Comparison of ENCODE assay signal across 16 cellular contexts in the genomic region with DNA sequence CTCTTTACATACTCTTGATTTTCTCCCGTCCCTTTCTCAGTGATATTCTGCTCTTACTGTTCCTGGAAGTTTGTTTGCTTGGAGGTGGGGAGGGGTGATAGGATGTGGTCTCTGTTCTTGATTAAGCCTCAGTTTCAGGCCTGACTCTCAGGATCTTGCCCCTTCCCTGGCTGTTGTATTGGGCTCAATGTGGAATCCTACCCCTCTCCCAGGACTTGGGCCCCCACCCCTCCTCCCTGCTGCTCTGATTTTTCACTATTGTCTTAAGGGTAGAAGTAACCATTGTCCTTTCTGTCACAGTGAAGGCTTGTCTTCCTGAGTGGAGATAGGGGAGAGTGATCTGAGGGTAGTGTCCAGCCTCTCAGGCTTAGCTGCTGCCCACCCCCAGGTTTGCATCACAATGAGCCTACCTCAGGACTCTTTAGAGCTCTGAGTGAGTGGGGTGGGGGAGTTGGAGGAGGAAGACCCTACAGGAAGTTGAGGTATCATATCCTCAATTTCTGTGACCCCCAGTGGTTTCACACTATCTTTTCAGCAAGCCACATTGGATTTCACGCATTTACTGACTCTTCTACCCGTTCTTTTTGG. TPM values are rescaled to one million over a fixed set of nuclear protein-coding genes. Genes with fewer than 3 reads are reported as not detected.
DNase-seq lines count a peak whose midpoint lies in the region; ATAC-seq, FAIRE-seq and TF ChIP-seq lines count a peak whose summit lies in the region.
"Had no signal": no experiment of that assay in that cellular context is flagged by ENCODE, and none has a peak within 500 bp of the region (broad histone marks: within the 10 kb centered on the region; RNA-seq: fewer than 3 reads in every experiment).

No MANE protein-coding gene starts in this region.

- no peaks in the 10 kb centered on the region for H3K23me2 ChIP-seq in H9 (ENCODE audit: insufficient read length, low read depth, low read length, poor library complexity, severe bottlenecking)

- no peak overlapping the region for H4K91ac ChIP-seq in H9 (ENCODE audit: insufficient read length, low read depth, low read length)

- H3K79me1 ChIP-seq in H9 (ENCODE audit: insufficient read depth, low read depth, low read length, poor library complexity, severe bottlenecking), result no peaks in the 10 kb centered on the region

- no peaks in the 10 kb centered on the region for H3K27me3 ChIP-seq in H9 (ENCODE audit: insufficient read depth, low read length)
- no peaks in the 10 kb centered on the region for H3K27me3 ChIP-seq in endodermal cell (ENCODE audit: control insufficient read depth, insufficient read depth, low read length, poor library complexity, severe bottlenecking)
- no peaks in the 10 kb centered on the region for H3K27me3 ChIP-seq in naive thymus-derived CD4-positive, alpha-beta T cell (ENCODE audit: control insufficient read depth in 2 of 2, insufficient read depth in 2 of 2, low read length in 2 of 2)

- no peak for FAIRE-seq in RCC 7860 (lab: Jason Lieb, UNC)
- FAIRE-seq: H54, HepG2 had no signal

- H2BK20ac ChIP-seq in H9 (ENCODE audit: low read depth, low read length, poor library complexity, severe bottlenecking), result no peak overlapping the region

- no peak overlapping the region for H2AK5ac ChIP-seq in H9 (ENCODE audit: insufficient read length, low read length)

- POLR2A ChIA-PET in naive thymus-derived CD4-positive, alpha-beta T cell (lab: Charles Lee), result no interaction called here

- no peak overlapping the region for H3K56ac ChIP-seq in H9 (ENCODE audit: insufficient read length, low read depth, low read length)

- no peak overlapping the region for H3K9ac ChIP-seq in H9 (ENCODE audit: extremely low read depth, insufficient read length, low read length)
- H3K9ac ChIP-seq in endodermal cell (ENCODE audit: extremely low read depth, low read length, poor library complexity, severe bottlenecking), result no peak overlapping the region
- H3K9ac ChIP-seq: BLaER1 had no signal

- no peak overlapping the region for H3T11ph ChIP-seq in H9 (ENCODE audit: low read length)

- intact Hi-C loops in naive thymus-derived CD4-positive, alpha-beta T cell (cut with micrococcal nuclease), result no loop called here

- H3K4me2 ChIP-seq in H9 (ENCODE audit: insufficient read depth, insufficient read length, low read length), result no peak overlapping the region
- H3K4me2 ChIP-seq: BLaER1 had no signal

- no CpG with 5 or more reads among the region's 3 CpGs for WGBS in H9 (ENCODE audit: extremely low coverage, insufficient read length, low lambda C conversion rate)
- WGBS in endodermal cell (ENCODE audit: insufficient coverage in 1 of 2, insufficient read length in 1 of 2), 2 experiments, result 80 to 84% methylated on average over 1 to 2 of the region's 3 CpGs

- no peaks in the 10 kb centered on the region for H3K36me3 ChIP-seq in endodermal cell (ENCODE audit: control insufficient read depth, insufficient read depth, low read length)
- no peaks in the 10 kb centered on the region for H3K36me3 ChIP-seq in naive thymus-derived CD4-positive, alpha-beta T cell (ENCODE audit: control insufficient read depth in 2 of 3, insufficient read depth in 3 of 3, low read length in 3 of 3)
- H3K36me3 ChIP-seq: BLaER1 had no signal

- H3K4ac ChIP-seq in H9 (ENCODE audit: low read depth, low read length), result no peak overlapping the region

- no peak overlapping the region for H3K4me3 ChIP-seq in endodermal cell (ENCODE audit: low read length)
- no peak overlapping the region for H3K4me3 ChIP-seq in naive thymus-derived CD4-positive, alpha-beta T cell (ENCODE audit: low read length)
- H3K4me3 ChIP-seq: BLaER1 had no signal

- H2BK5ac ChIP-seq in H9 (ENCODE audit: insufficient read length, low read length), result no peak overlapping the region

- no peak overlapping the region for H4K8ac ChIP-seq in H9 (replicated peaks; ENCODE audit: insufficient read length, low read depth, low read length)

- no peak overlapping the region for H2BK15ac ChIP-seq in H9 (ENCODE audit: low read depth, low read length)

- no peak overlapping the region for H2BK120ac ChIP-seq in H9 (ENCODE audit: low read depth, low read length, poor library complexity, severe bottlenecking)

- no peak overlapping the region for H4K5ac ChIP-seq in H9 (ENCODE audit: insufficient read length, low read depth, low read length)

- peaks cover 5% of the 10 kb centered on the region for H3K9me3 ChIP-seq in H9 (ENCODE audit: control insufficient read depth, low read depth, low read length)
- H3K9me3 ChIP-seq in endodermal cell (ENCODE audit: control insufficient read depth, low read length), result no peaks in the 10 kb centered on the region
- no peaks in the 10 kb centered on the region for H3K9me3 ChIP-seq in naive thymus-derived CD4-positive, alpha-beta T cell (ENCODE audit: control insufficient read depth in 2 of 3, low read length in 3 of 3)
- H3K9me3 ChIP-seq: BLaER1, Caco-2 had no signal

- H3K4me1 Mint-ChIP-seq in H9 (peaks cover 25 to 33% of the 10 kb centered on the region in 2 experiments), endodermal cell (peaks cover 14% of the 10 kb centered on the region)
- peaks cover 0 to 12% (median 5%) of the 10 kb centered on the region in 7 donors for H3K4me1 Mint-ChIP-seq in naive thymus-derived CD4-positive, alpha-beta T cell

- peaks cover 0 to 15% (median 0%) of the 10 kb centered on the region in 3 experiments; a peak in 5 of 7 replicates for H3K36me3 Mint-ChIP-seq in H9 (ENCODE audit: insufficient read depth in 1 of 3, low read depth in 3 of 3)
- H3K36me3 Mint-ChIP-seq in endodermal cell (ENCODE audit: low read depth), result no peaks in the 10 kb centered on the region
- H3K36me3 Mint-ChIP-seq in naive thymus-derived CD4-positive, alpha-beta T cell, result peaks cover 0 to 7% (median 0%) of the 10 kb centered on the region in 5 donors

- H3K14ac ChIP-seq in H9 (ENCODE audit: insufficient read depth, low read length), result no peak overlapping the region

- no peak for TF ChIP-seq CTCF in H9 (conservative IDR thresholded peaks at IDR 0.05)
- TF ChIP-seq CTCF in endodermal cell (conservative IDR thresholded peaks at IDR 0.05), result no peak

- H3K9me3 Mint-ChIP-seq in H9, result peaks cover 60 to 71% of the 10 kb centered on the region in 2 experiments
- H3K9me3 Mint-ChIP-seq in endodermal cell, result peaks cover 61% of the 10 kb centered on the region
- peaks cover 0 to 3% (median 0%) of the 10 kb centered on the region in 11 donors for H3K9me3 Mint-ChIP-seq in naive thymus-derived CD4-positive, alpha-beta T cell
- H3K9me3 Mint-ChIP-seq: CD8-positive, alpha-beta memory T cell had no signal

- CTCF ChIA-PET in naive thymus-derived CD4-positive, alpha-beta T cell (lab: Charles Lee), result no interaction called here

- no peaks in the 10 kb centered on the region for H4K20me1 ChIP-seq in H9 (ENCODE audit: control insufficient read depth, insufficient read depth, insufficient read length)
- H4K20me1 ChIP-seq: BLaER1 had no signal

- no peak overlapping the region for H3K18ac ChIP-seq in H9 (ENCODE audit: insufficient read length, low read depth, low read length)

- no peaks in the 10 kb centered on the region for H3K27me3 Mint-ChIP-seq in H9 (ENCODE audit: low read depth)
- H3K27me3 Mint-ChIP-seq in endodermal cell (ENCODE audit: insufficient read depth), result no peaks in the 10 kb centered on the region
- H3K27me3 Mint-ChIP-seq in naive thymus-derived CD4-positive, alpha-beta T cell, result no peaks in the 10 kb centered on the region

- H3K4me3 Mint-ChIP-seq in H9, result no peak overlapping the region; a peak in 2 of 5 replicates
- no peak overlapping the region for H3K4me3 Mint-ChIP-seq in endodermal cell
- H3K4me3 Mint-ChIP-seq in naive thymus-derived CD4-positive, alpha-beta T cell, result no peak overlapping the region
- H3K4me3 Mint-ChIP-seq: CD8-positive, alpha-beta memory T cell had no signal

- H3K4me1 ChIP-seq in H9 (ENCODE audit: insufficient read depth, low read length) (no peaks in the 10 kb centered on the region), endodermal cell (ENCODE audit: control insufficient read depth, insufficient read depth, low read length) (peaks cover 4% of the 10 kb centered on the region)
- H3K4me1 ChIP-seq in naive thymus-derived CD4-positive, alpha-beta T cell (ENCODE audit: control insufficient read depth in 2 of 2, insufficient read depth in 2 of 2, low read length in 2 of 2), result no peaks in the 10 kb centered on the region
- H3K4me1 ChIP-seq: BLaER1, Caco-2 had no signal

- H2BK12ac ChIP-seq in H9 (ENCODE audit: insufficient read length, low read depth, low read length), result no peak overlapping the region

- no peak overlapping the region for H3K23ac ChIP-seq in H9 (ENCODE audit: insufficient read length, low read depth, low read length)

- DNase-seq in ELF-1 (ENCODE audit: low read depth, low spot score) (peak; percentile 36), H9 (no peak), endodermal cell (peak; percentile 50), iPS-NIHi7 (ENCODE audit: extremely low spot score) (peak; percentile 35), RCC 7860 (ENCODE audit: low spot score) (no peak)
- DNase-seq in naive thymus-derived CD4-positive, alpha-beta T cell, result no peak
- DNase-seq: 8988T; AML-193; Caco-2; CD8-positive, alpha-beta memory T cell; DND-41; GF-D8 had no signal

- ATAC-seq in activated CD4-positive, CD25-positive, alpha-beta regulatory T cell treated with anti-CD3 and anti-CD28 coated beads, Interleukin-2, amount 50 U/mL, for 24 hours, result no peak
- no peak for ATAC-seq in naive thymus-derived CD4-positive, alpha-beta T cell
- ATAC-seq: HepG2 had no signal

- H2AFZ ChIP-seq in H9 (ENCODE audit: low read length), result no peak overlapping the region

- no peaks in the 10 kb centered on the region; the same call in 1 of the 2 replicates for H3K79me2 ChIP-seq in H9 (ENCODE audit: insufficient read depth, low read length)

- peak overlapping the region; percentile 2 for H3K27ac ChIP-seq in H9 (ENCODE audit: insufficient read length, low read depth, low read length)
- no peak overlapping the region for H3K27ac ChIP-seq in endodermal cell (ENCODE audit: low read depth, low read length)
- no peak overlapping the region for H3K27ac ChIP-seq in naive thymus-derived CD4-positive, alpha-beta T cell (ENCODE audit: low read depth, low read length)
- H3K27ac ChIP-seq: BLaER1 had no signal

- H3K27ac Mint-ChIP-seq in H9 (peak overlapping the region in 2 of 3 experiments; percentile 25 to 59; a peak in 5 of 7 replicates), endodermal cell (peak overlapping the region; percentile 27)
- peak overlapping the region in 1 of 9 donors; percentile 43 for H3K27ac Mint-ChIP-seq in naive thymus-derived CD4-positive, alpha-beta T cell
- H3K27ac Mint-ChIP-seq: CD8-positive, alpha-beta memory T cell had no signal

RNA-seq across cellular contexts. Expression of a gene that starts 16.5 kb away (rescaled TPM):
- 16.9 and 19.5 TPM in 2 replicates for total RNA-seq in H9 (2021)
- 10 to 100 TPM; 18.2 to 19.3 TPM for total RNA-seq in endodermal cell
- 5.0 TPM for polyA plus RNA-seq in endodermal cell (2013, experiment 1 of 2)
- polyA plus RNA-seq in endodermal cell (2013, experiment 2 of 2), result 5.3 TPM
- 1 to 10 TPM; 1.2 to 7.0 (median 5.8) TPM for total RNA-seq in naive thymus-derived CD4-positive, alpha-beta T cell
- 1 to 10 TPM; 1.9 to 2.3 TPM for polyA plus RNA-seq in naive thymus-derived CD4-positive, alpha-beta T cell

Comparison
In these comparisons a context has a peak if more than half of its experiments do, and no peak if none do; other contexts are left out.
1. DNase-seq: peak in ELF-1 (single experiment), endodermal cell (single experiment) and iPS-NIHi7 (single experiment); none in H9 (single experiment), RCC 7860 (single experiment) and naive thymus-derived CD4-positive, alpha-beta T cell (0 of 9).